11 cellular contexts compared by ENCODE assay signal in the genomic region with DNA sequence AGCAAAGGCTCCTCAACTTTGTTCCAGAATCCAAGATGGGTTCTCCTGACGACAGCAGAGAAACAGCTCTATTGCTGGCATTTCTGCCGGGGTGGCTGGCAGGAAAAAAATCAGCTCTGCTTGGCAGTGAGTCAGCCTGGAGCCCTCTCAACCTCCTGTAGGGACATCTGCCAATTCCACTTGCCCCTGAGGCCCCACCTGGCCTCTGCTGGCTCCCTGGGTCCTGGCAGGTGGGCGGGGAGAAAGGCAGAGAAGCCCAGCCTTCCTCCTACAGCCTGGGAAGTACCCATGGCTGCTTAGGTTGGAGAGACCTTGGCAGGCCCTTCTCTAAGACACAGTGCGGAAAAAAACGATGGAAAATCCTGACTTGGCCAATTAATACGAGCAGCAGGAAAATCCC.
DNase-seq lines count a peak whose midpoint lies in the region; ATAC-seq, FAIRE-seq and TF ChIP-seq lines count a peak whose summit lies in the region.
"Had no signal": no experiment of that assay in that cellular context is flagged by ENCODE, and none has a peak within 500 bp of the region (broad histone marks: within the 10 kb centered on the region; RNA-seq: fewer than 3 reads in every experiment).

No MANE protein-coding gene starts in this region.

- no peak for TF ChIP-seq CTCF in chondrocyte (IDR thresholded peaks at IDR 0.05)
- TF ChIP-seq CTCF in stomach (IDR thresholded peaks at IDR 0.05): no peak
- TF ChIP-seq CTCF in mesothelial cell of epicardium (IDR thresholded peaks at IDR 0.05; ENCODE audit: unreplicated experiment): no peak

- peaks cover 2% of the 10 kb centered on the region for H3K36me3 Mint-ChIP-seq in chondrocyte (ENCODE audit: low read depth)
- H3K36me3 Mint-ChIP-seq in mesothelial cell of epicardium: no peaks in the 10 kb centered on the region

- no peak overlapping the region for H3K4me3 ChIP-seq in stomach

- H3K4me3 Mint-ChIP-seq in chondrocyte (ENCODE audit: unreplicated experiment) (no peak overlapping the region), mesothelial cell of epicardium (no peak overlapping the region)

- peaks cover 0 to 2% (median 0%) of the 10 kb centered on the region in 4 donors for H3K9me3 ChIP-seq in stomach

- ATAC-seq in Right ventricle myocardium inferior: no peak

- 28 to 41% (median 30%) methylated on average over 5 to 6 of the region's 6 CpGs for WGBS in stomach, 5 donors

- H3K27ac ChIP-seq in stomach: peak overlapping the region in 1 of 5 donors; percentile 47

- TF ChIP-seq EP300 in stomach (IDR thresholded peaks at IDR 0.05): no peak

- H3K27ac Mint-ChIP-seq in chondrocyte (ENCODE audit: unreplicated experiment) (peak overlapping the region; percentile 68), mesothelial cell of epicardium (no peak overlapping the region)

- H3K27me3 Mint-ChIP-seq in chondrocyte (ENCODE audit: low read depth) (peaks cover 32% of the 10 kb centered on the region), mesothelial cell of epicardium (ENCODE audit: low read depth) (peaks cover 34% of the 10 kb centered on the region)

- intact Hi-C loops in stomach (cut with DNase I; ENCODE audit: low total_unique reads) (no loop called here), Right ventricle myocardium inferior (cut with DNase I) (no loop called here)

- no peaks in the 10 kb centered on the region for H3K36me3 ChIP-seq in stomach

- peaks cover 4% of the 10 kb centered on the region for H3K9me3 Mint-ChIP-seq in chondrocyte (ENCODE audit: low read depth)
- H3K9me3 Mint-ChIP-seq in mesothelial cell of epicardium: no peaks in the 10 kb centered on the region

- FAIRE-seq in HTR-8/SVneo (lab: Jason Lieb, UNC): peak; percentile 38
- FAIRE-seq: G401.6 had no signal

- peak; percentile 49 for DNase-seq in HTR-8/SVneo (ENCODE audit: insufficient read length, low spot score)
- DNase-seq in NCI-H524 (lab: John Stamatoyannopoulos, UW): peak; percentile 69 to 90
- DNase-seq in chondrocyte (ENCODE audit: low spot score): no peak
- peak; percentile 85 for DNase-seq in stomach
- DNase-seq in stimulated activated naive CD4-positive, alpha-beta T cell treated with Interleukin-2 at 50 U/mL for 16 hours (lab: John Stamatoyannopoulos, UW): no peak
- no peak for DNase-seq in mesothelial cell of epicardium (ENCODE audit: low spot score in 2 of 2, unreplicated experiment in 2 of 2)
- no peak for DNase-seq in Right ventricle myocardium inferior (ENCODE audit: missing footprints)
- no peak for DNase-seq in GM03348 (ENCODE audit: low spot score)
- DNase-seq: aorta, KBM-7 had no signal

- no peaks in the 10 kb centered on the region for H3K27me3 ChIP-seq in stomach

- no peak for TF ChIP-seq POLR2A in stomach (IDR thresholded peaks at IDR 0.05)

- H3K4me1 ChIP-seq in stomach: peaks cover 6 to 42% (median 18%) of the 10 kb centered on the region in 4 donors

- H3K4me1 Mint-ChIP-seq in chondrocyte (ENCODE audit: low read depth) (peaks cover 6% of the 10 kb centered on the region), mesothelial cell of epicardium (no peaks in the 10 kb centered on the region)

Comparison
In these comparisons a context has a peak if more than half of its experiments do, and no peak if none do; other contexts are left out.
1. DNase-seq: peak in HTR-8/SVneo (single experiment), NCI-H524 (2 of 2) and stomach (single experiment); none in chondrocyte (single experiment), stimulated activated naive CD4-positive, alpha-beta T cell treated with Interleukin-2 at 50 U/mL for 16 hours (single experiment), mesothelial cell of epicardium (0 of 2), Right ventricle myocardium inferior (single experiment) and GM03348 (single experiment).